ENCODE assay signal across 8 cellular contexts in the genomic region with DNA sequence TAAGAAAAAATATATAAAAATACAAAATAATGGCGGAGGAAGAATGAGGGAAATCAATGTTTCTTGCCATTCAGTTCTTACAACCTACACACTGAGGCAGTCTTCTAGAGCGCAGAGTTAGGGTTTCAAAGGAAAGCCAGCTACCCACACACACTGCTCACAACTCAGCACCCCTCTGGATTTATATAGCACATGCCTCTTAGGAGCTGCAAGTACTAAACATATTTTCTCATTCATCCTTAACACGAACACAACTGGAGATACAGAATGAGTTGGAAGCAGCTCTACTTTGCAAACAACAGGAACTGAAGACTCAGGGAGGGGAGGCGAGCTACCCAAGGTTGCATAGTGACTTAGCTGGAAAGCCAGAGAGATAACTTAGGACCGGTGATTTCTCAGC.
"Had no signal": no experiment of that assay in that cellular context is flagged by ENCODE, and none has a peak within 500 bp of the region (broad histone marks: within the 10 kb centered on the region; RNA-seq: fewer than 3 reads in every experiment).

No MANE protein-coding gene starts in this region.

- DNase-seq: GM23248, GOT3, H7, H9, HCEC 1CT, HFFc6 had no signal

- FAIRE-seq: H1, H54 had no signal
